1 cellular context compared by ENCODE assay signal in the genomic region with DNA sequence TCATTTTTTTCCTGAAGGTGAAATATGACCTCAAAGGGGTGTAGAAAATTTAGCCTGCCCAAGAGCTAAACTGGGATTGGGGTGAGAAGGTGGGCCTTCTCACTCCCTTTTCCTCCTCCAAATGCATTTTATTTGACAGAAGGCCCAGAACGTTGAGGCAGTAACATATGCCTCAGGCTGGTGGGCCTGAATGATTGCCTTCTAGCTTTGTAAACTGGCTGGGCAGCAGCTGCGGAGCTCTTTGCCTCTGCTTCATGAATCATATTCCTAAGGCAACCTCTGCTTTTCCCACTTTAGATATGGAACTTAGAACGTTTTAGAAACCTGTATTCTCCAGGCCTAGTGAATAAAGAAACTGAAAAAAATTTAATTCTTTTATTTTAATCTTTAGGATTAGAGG.
TF ChIP-seq lines count a peak whose summit lies in the region.

No MANE protein-coding gene starts in this region.

TF ChIP-seq in IMR-90, 13 proteins besides CTCF, POLR2A, EP300 and RAD21:
- TF ChIP-seq MAZ (IDR thresholded peaks at IDR 0.05; ENCODE audit: borderline replicate concordance, low read depth, low read length) (no peak), NFE2L2 (IDR thresholded peaks at IDR 0.05; ENCODE audit: low read depth, low read length) (no peak), FOS (IDR thresholded peaks at IDR 0.05; ENCODE audit: low read depth, low read length) (no peak), CHD1 (IDR thresholded peaks at IDR 0.05; ENCODE audit: low read depth, low read length) (no peak), BHLHE40 (IDR thresholded peaks at IDR 0.05; ENCODE audit: low read depth, low read length) (no peak)
- TF ChIP-seq, protein P1, sequence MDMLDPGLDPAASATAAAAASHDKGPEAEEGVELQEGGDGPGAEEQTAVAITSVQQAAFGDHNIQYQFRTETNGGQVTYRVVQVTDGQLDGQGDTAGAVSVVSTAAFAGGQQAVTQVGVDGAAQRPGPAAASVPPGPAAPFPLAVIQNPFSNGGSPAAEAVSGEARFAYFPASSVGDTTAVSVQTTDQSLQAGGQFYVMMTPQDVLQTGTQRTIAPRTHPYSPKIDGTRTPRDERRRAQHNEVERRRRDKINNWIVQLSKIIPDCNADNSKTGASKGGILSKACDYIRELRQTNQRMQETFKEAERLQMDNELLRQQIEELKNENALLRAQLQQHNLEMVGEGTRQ (IDR thresholded peaks at IDR 0.05; ENCODE audit: low read depth, low read length) = no peak
- TF ChIP-seq, protein P2, sequence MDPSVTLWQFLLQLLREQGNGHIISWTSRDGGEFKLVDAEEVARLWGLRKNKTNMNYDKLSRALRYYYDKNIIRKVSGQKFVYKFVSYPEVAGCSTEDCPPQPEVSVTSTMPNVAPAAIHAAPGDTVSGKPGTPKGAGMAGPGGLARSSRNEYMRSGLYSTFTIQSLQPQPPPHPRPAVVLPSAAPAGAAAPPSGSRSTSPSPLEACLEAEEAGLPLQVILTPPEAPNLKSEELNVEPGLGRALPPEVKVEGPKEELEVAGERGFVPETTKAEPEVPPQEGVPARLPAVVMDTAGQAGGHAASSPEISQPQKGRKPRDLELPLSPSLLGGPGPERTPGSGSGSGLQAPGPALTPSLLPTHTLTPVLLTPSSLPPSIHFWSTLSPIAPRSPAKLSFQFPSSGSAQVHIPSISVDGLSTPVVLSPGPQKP (IDR thresholded peaks at IDR 0.05; ENCODE audit: borderline replicate concordance, low read depth, low read length) = no peak
TF ChIP-seq in IMR-90: peak in this region for 0.
